1 cellular context compared by ENCODE assay signal in the genomic region with DNA sequence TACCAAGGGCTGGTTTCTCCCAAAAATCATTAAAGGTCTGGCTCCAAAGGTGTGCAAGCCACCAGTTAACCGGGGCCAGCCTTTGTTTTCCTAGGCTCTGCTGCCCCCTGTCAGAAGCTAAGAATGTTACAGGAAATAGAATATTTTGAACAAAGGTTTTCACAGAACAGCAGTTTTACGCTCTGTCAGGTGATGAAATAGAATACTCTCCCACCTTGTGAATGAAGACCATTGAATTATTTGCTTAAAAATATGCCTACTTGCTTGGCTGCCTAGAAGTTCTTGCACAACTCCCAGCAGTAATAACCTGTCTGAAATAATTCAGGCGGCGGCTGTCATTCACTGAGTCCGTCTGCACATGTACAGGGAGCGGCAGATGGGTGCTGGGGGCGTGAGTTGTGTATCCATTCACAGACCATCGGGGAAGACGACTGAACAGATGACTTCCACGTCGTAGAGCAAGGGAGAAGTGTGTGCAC.
A peak's percentile ranks its signal among the peaks of the same experiment; 100 is the strongest.
TF ChIP-seq lines count a peak whose summit lies in the region.

No MANE protein-coding gene starts in this region.

TF ChIP-seq in H1, 55 proteins besides CTCF, POLR2A, EP300 and RAD21 (continued from another document):
- TF ChIP-seq, protein P1, sequence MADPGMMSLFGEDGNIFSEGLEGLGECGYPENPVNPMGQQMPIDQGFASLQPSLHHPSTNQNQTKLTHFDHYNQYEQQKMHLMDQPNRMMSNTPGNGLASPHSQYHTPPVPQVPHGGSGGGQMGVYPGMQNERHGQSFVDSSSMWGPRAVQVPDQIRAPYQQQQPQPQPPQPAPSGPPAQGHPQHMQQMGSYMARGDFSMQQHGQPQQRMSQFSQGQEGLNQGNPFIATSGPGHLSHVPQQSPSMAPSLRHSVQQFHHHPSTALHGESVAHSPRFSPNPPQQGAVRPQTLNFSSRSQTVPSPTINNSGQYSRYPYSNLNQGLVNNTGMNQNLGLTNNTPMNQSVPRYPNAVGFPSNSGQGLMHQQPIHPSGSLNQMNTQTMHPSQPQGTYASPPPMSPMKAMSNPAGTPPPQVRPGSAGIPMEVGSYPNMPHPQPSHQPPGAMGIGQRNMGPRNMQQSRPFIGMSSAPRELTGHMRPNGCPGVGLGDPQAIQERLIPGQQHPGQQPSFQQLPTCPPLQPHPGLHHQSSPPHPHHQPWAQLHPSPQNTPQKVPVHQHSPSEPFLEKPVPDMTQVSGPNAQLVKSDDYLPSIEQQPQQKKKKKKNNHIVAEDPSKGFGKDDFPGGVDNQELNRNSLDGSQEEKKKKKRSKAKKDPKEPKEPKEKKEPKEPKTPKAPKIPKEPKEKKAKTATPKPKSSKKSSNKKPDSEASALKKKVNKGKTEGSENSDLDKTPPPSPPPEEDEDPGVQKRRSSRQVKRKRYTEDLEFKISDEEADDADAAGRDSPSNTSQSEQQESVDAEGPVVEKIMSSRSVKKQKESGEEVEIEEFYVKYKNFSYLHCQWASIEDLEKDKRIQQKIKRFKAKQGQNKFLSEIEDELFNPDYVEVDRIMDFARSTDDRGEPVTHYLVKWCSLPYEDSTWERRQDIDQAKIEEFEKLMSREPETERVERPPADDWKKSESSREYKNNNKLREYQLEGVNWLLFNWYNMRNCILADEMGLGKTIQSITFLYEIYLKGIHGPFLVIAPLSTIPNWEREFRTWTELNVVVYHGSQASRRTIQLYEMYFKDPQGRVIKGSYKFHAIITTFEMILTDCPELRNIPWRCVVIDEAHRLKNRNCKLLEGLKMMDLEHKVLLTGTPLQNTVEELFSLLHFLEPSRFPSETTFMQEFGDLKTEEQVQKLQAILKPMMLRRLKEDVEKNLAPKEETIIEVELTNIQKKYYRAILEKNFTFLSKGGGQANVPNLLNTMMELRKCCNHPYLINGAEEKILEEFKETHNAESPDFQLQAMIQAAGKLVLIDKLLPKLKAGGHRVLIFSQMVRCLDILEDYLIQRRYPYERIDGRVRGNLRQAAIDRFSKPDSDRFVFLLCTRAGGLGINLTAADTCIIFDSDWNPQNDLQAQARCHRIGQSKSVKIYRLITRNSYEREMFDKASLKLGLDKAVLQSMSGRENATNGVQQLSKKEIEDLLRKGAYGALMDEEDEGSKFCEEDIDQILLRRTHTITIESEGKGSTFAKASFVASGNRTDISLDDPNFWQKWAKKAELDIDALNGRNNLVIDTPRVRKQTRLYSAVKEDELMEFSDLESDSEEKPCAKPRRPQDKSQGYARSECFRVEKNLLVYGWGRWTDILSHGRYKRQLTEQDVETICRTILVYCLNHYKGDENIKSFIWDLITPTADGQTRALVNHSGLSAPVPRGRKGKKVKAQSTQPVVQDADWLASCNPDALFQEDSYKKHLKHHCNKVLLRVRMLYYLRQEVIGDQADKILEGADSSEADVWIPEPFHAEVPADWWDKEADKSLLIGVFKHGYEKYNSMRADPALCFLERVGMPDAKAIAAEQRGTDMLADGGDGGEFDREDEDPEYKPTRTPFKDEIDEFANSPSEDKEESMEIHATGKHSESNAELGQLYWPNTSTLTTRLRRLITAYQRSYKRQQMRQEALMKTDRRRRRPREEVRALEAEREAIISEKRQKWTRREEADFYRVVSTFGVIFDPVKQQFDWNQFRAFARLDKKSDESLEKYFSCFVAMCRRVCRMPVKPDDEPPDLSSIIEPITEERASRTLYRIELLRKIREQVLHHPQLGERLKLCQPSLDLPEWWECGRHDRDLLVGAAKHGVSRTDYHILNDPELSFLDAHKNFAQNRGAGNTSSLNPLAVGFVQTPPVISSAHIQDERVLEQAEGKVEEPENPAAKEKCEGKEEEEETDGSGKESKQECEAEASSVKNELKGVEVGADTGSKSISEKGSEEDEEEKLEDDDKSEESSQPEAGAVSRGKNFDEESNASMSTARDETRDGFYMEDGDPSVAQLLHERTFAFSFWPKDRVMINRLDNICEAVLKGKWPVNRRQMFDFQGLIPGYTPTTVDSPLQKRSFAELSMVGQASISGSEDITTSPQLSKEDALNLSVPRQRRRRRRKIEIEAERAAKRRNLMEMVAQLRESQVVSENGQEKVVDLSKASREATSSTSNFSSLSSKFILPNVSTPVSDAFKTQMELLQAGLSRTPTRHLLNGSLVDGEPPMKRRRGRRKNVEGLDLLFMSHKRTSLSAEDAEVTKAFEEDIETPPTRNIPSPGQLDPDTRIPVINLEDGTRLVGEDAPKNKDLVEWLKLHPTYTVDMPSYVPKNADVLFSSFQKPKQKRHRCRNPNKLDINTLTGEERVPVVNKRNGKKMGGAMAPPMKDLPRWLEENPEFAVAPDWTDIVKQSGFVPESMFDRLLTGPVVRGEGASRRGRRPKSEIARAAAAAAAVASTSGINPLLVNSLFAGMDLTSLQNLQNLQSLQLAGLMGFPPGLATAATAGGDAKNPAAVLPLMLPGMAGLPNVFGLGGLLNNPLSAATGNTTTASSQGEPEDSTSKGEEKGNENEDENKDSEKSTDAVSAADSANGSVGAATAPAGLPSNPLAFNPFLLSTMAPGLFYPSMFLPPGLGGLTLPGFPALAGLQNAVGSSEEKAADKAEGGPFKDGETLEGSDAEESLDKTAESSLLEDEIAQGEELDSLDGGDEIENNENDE (IDR thresholded peaks at IDR 0.05; ENCODE audit: insufficient replicate concordance, low read length) = no peak
- TF ChIP-seq PHF8 (conservative IDR thresholded peaks at IDR 0.05; ENCODE audit: low read depth, low read length) (no peak), HDAC2 (IDR thresholded peaks at IDR 0.05; ENCODE audit: borderline replicate concordance in 1 of 2, low read depth in 2 of 2, low read length in 2 of 2) (no peak), RNF2 (IDR thresholded peaks at IDR 0.05; ENCODE audit: borderline replicate concordance, low read depth, low read length, missing control alignments, poor library complexity, severe bottlenecking) (no peak), MAFK (IDR thresholded peaks at IDR 0.05; ENCODE audit: low read depth, low read length) (0 out of 2 replicates have a peak, but pooled peaks have one; percentile 18)
